ENCODE assay signal across 19 cellular contexts in the genomic region with DNA sequence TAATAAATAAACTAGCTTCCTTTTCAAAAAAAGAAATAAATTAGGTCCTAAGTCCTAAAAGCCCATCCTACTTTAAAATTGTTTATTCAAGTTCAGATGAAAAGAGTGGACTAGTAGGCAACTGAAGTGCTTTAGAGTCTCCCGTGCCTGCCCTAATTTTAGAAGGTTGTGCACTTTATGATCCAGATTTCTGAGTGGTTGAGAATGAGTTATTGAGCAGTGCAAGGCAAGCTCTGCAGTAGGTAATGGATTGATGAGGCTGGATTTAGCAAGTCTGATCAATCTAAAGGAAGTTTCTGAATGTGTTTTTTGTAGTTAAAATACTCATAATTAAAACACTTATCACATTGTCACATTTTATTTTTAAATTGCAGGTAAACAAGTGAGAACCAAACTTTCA. TPM values are rescaled to one million over a fixed set of nuclear protein-coding genes. Genes with fewer than 3 reads are reported as not detected.
DNase-seq lines count a peak whose midpoint lies in the region; ATAC-seq and TF ChIP-seq lines count a peak whose summit lies in the region.
"Had no signal": no experiment of that assay in that cellular context is flagged by ENCODE, and none has a peak within 500 bp of the region (broad histone marks: within the 10 kb centered on the region; RNA-seq: fewer than 3 reads in every experiment).

No MANE protein-coding gene starts in this region.

- peak; percentile 49 for ATAC-seq in left ventricle myocardium superior
- ATAC-seq in right cardiac atrium = no peak
- no peak for ATAC-seq in HG03039 (IDR thresholded peaks at IDR 0.05; ENCODE audit: unreplicated experiment)
- ATAC-seq: A549; CD8-positive, alpha-beta T cell had no signal

- H3K27me3 ChIP-seq in right cardiac atrium (ENCODE audit: control insufficient read depth, insufficient read depth) = no peaks in the 10 kb centered on the region

- H3K4me1 ChIP-seq in right cardiac atrium (ENCODE audit: control insufficient read depth, insufficient read depth, low read length) = no peaks in the 10 kb centered on the region
- no peaks in the 10 kb centered on the region for H3K4me1 ChIP-seq in HEK293 (ENCODE audit: control insufficient read depth, insufficient read depth, low read length)
- H3K4me1 ChIP-seq: A549 had no signal

- H3K4me3 ChIP-seq in right cardiac atrium (ENCODE audit: low read length) = no peak overlapping the region
- no peak overlapping the region for H3K4me3 ChIP-seq in HEK293 (ENCODE audit: low read depth, low read length)
- H3K4me3 ChIP-seq: A549, GM23248 had no signal

- no peak for DNase-seq in activated naive CD4-positive, alpha-beta T cell treated with Interleukin-2 at 50 U/mL for 16 hours
- no peak for DNase-seq in left ventricle myocardium superior
- no peak for DNase-seq in right cardiac atrium
- no peak for DNase-seq in SK-N-DZ (ENCODE audit: low spot score)
- DNase-seq: AML-193; Calu3; CD8-positive, alpha-beta T cell; DMS 273 treated with DMSO at 0.1 percent for 48 hours; DMS53; HCEC 1CT; HFFc6; IMR-90 had no signal

- H3K27ac ChIP-seq in right cardiac atrium (ENCODE audit: low read length) = no peak overlapping the region
- no peak overlapping the region for H3K27ac ChIP-seq in HEK293 (ENCODE audit: extremely low read depth, low read depth, low read length)
- H3K27ac ChIP-seq: 22Rv1, A549, C4-2B, GM23248 had no signal

- no peaks in the 10 kb centered on the region for H3K27me3 Mint-ChIP-seq in activated naive CD4-positive, alpha-beta T cell treated with anti-CD3 and anti-CD28 coated beads, Interleukin-2, amount 50 U/mL, for 24 hours

- no peak overlapping the region for H3K4me3 Mint-ChIP-seq in activated naive CD4-positive, alpha-beta T cell treated with anti-CD3 and anti-CD28 coated beads, Interleukin-2, amount 50 U/mL, for 24 hours
- H3K4me3 Mint-ChIP-seq: CD8-positive, alpha-beta T cell; HFFc6 had no signal

- POLR2A ChIA-PET in HEK293 (lab: Yijun Ruan, JAX) = interaction anchor here (2.4 kb wide), 1 partner anchor 26 kb away, joined by 10 read pairs; the partner anchor contains the start of gene TBCE

- CTCF ChIA-PET in HEK293 (lab: Yijun Ruan, JAX) = interaction anchor here (0.6 to 2.5 kb wide), 4 partner anchors 24 to 511 kb away, joined by 3 to 18 read pairs (median 5); no protein-coding TSS in a partner anchor

- H3K27ac Mint-ChIP-seq in activated naive CD4-positive, alpha-beta T cell treated with anti-CD3 and anti-CD28 coated beads, Interleukin-2, amount 50 U/mL, for 24 hours = peak overlapping the region; percentile 65
- H3K27ac Mint-ChIP-seq: CD8-positive, alpha-beta T cell; HFFc6 had no signal

- intact Hi-C loops in left ventricle myocardium superior (cut with micrococcal nuclease) = no loop called here
- intact Hi-C loops in right cardiac atrium (cut with DNase I) = no loop called here

- WGBS in right cardiac atrium = 54% methylated on average over 1 of the region's 1 CpG

- no peaks in the 10 kb centered on the region for H3K9me3 ChIP-seq in right cardiac atrium (ENCODE audit: control insufficient read depth, low read length)
- no peaks in the 10 kb centered on the region for H3K9me3 ChIP-seq in HEK293 (ENCODE audit: control insufficient read depth, insufficient read depth, low read depth, low read length)
- H3K9me3 ChIP-seq: A549 had no signal

- H3K4me1 Mint-ChIP-seq in activated naive CD4-positive, alpha-beta T cell treated with anti-CD3 and anti-CD28 coated beads, Interleukin-2, amount 50 U/mL, for 24 hours = peaks cover 29% of the 10 kb centered on the region

- H3K36me3 Mint-ChIP-seq in activated naive CD4-positive, alpha-beta T cell treated with anti-CD3 and anti-CD28 coated beads, Interleukin-2, amount 50 U/mL, for 24 hours = peaks cover 14% of the 10 kb centered on the region

- TF ChIP-seq CTCF in HEK293 (tag by site-specific recombination; IDR thresholded peaks at IDR 0.05) = no peak

- no peaks in the 10 kb centered on the region for H3K9me3 Mint-ChIP-seq in activated naive CD4-positive, alpha-beta T cell treated with anti-CD3 and anti-CD28 coated beads, Interleukin-2, amount 50 U/mL, for 24 hours
- H3K9me3 Mint-ChIP-seq: CD8-positive, alpha-beta T cell; HFFc6 had no signal

- peaks cover 30 to 56% of the 10 kb centered on the region in 2 experiments for H3K36me3 ChIP-seq in HEK293 (ENCODE audit: control insufficient read depth in 2 of 2, insufficient read depth in 1 of 2, low read length in 2 of 2)

TF ChIP-seq in HEK293, 187 proteins besides CTCF, POLR2A, EP300 and RAD21:
- TF ChIP-seq KLF10 (tag by site-specific recombination; IDR thresholded peaks at IDR 0.05) (no peak), ZBTB17 (tag by site-specific recombination; IDR thresholded peaks at IDR 0.05) (peak; percentile 77), BCL11B (tag by site-specific recombination; IDR thresholded peaks at IDR 0.05; ENCODE audit: low read depth) (no peak), ZNF660 (tag by site-specific recombination; IDR thresholded peaks at IDR 0.05) (no peak), ZNF670 (tag by site-specific recombination; IDR thresholded peaks at IDR 0.05; ENCODE audit: low read depth) (no peak)

RNA-seq across cellular contexts. Expression of gene GGPS1, which starts 13.0 kb away (rescaled TPM):
- total RNA-seq in left ventricle myocardium superior (29.8 TPM), right cardiac atrium (10 to 100 TPM; 29.7 to 33.5 (median 31.0) TPM)
- polyA plus RNA-seq in right cardiac atrium = 22.0 TPM
- 29.6 TPM in 2 replicates for polyA plus RNA-seq in SK-N-DZ (2014; cell fraction: cytosol; rRNA removed)
- 11.9 and 16.0 TPM in 2 replicates for polyA plus RNA-seq in SK-N-DZ (2014; cell fraction: nucleus; rRNA removed)

RNA-seq across cellular contexts. Expression of gene ARID4B, which starts 13.4 kb away (rescaled TPM):
- total RNA-seq in left ventricle myocardium superior = 18.3 TPM
- 10 to 100 TPM; 18.4 to 22.4 (median 21.1) TPM for total RNA-seq in right cardiac atrium
- polyA plus RNA-seq in right cardiac atrium = 10.8 TPM
- 7.6 and 9.6 TPM in 2 replicates for polyA plus RNA-seq in SK-N-DZ (2014; cell fraction: cytosol; rRNA removed)
- polyA plus RNA-seq in SK-N-DZ (2014; cell fraction: nucleus; rRNA removed) = 14.1 and 18.4 TPM in 2 replicates

RNA-seq across cellular contexts. Expression of gene TBCE, which starts 25.9 kb away (rescaled TPM):
- total RNA-seq in left ventricle myocardium superior (18.7 TPM), right cardiac atrium (10 to 100 TPM; 13.3 to 22.3 (median 17.9) TPM)
- polyA plus RNA-seq in right cardiac atrium = 17.2 TPM
- polyA plus RNA-seq in SK-N-DZ (2014; cell fraction: cytosol; rRNA removed) = 26.7 and 29.7 TPM in 2 replicates
- 24.8 and 35.0 TPM in 2 replicates for polyA plus RNA-seq in SK-N-DZ (2014; cell fraction: nucleus; rRNA removed)
